In the genomic region with DNA sequence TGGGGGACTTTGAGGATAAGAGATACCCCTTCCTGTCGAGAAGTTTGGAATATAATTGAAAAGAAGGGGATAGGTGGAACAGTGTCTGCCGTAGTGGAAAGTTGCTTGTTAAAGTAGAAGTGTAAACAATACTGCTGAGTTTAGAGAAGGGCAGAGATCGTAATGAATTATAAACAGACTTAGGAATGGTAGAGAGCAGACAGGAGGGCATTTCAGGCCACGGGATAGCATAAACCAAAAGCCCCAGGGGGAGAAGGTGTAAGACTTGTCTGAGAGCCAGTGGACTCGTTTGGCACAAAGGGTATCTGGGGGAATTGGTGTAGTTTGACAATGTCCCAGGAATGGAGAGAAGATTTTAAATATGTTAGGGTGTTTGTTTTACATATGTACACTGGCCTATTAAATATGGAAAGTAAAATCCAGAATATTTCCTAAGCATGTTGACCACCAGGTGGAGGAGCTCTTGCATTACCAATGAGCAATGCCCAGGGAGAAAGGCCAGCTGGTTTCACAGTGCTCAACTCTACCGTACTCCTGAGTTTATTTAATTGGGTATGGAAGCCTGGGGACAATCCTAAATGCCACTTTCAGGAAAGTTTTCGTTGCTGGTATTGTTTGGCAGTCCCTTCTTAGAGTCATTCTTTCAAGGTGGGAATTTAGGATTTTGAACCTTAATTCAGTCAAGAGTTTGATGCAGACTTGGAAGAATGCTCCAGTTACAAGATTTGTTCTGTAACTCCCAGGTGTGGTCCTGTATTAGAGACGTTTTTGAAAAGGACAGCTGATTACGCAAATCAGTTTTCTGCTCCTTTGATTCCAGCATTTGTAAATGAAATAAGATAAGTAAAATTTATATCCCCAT, we compare ENCODE assay signal across 10 cellular contexts. TPM values are rescaled to one million over a fixed set of nuclear protein-coding genes. Genes with fewer than 3 reads are reported as not detected.
DNase-seq lines count a peak whose midpoint lies in the region; ATAC-seq, FAIRE-seq and TF ChIP-seq lines count a peak whose summit lies in the region.
"Had no signal": no experiment of that assay in that cellular context is flagged by ENCODE, and none has a peak within 500 bp of the region (broad histone marks: within the 10 kb centered on the region; RNA-seq: fewer than 3 reads in every experiment).

No MANE protein-coding gene starts in this region.

- 52 to 62% methylated on average over 9 of the region's 9 CpGs for WGBS in tibial nerve, 2 donors

- H3K9me3 Mint-ChIP-seq in astrocyte (ENCODE audit: unreplicated experiment): no peaks in the 10 kb centered on the region
- no peaks in the 10 kb centered on the region for H3K9me3 Mint-ChIP-seq in Calu3 (ENCODE audit: low read depth, unreplicated experiment)
- H3K9me3 Mint-ChIP-seq: CD8-positive, alpha-beta memory T cell; WTC11 had no signal

- H3K4me1 ChIP-seq in astrocyte (ENCODE audit: insufficient read depth, low read length) (peaks cover 16% of the 10 kb centered on the region), tibial nerve (peaks cover 0 to 48% (median 4%) of the 10 kb centered on the region in 4 donors)

- H3K4me3 Mint-ChIP-seq in astrocyte (ENCODE audit: unreplicated experiment) (no peak overlapping the region), Calu3 (ENCODE audit: low read depth, unreplicated experiment) (no peak overlapping the region)
- H3K4me3 Mint-ChIP-seq: WTC11 had no signal

- H3K4me3 ChIP-seq in astrocyte (ENCODE audit: insufficient read depth, low read depth, low read length) (no peak overlapping the region), tibial nerve (no peak overlapping the region)

- ATAC-seq in HG02884 (IDR thresholded peaks at IDR 0.05; ENCODE audit: unreplicated experiment): no peak
- ATAC-seq: WTC11 had no signal

- peaks cover 73% of the 10 kb centered on the region for H3K79me2 ChIP-seq in astrocyte (ENCODE audit: insufficient read depth, low read length)

- H3K27me3 ChIP-seq in astrocyte (ENCODE audit: insufficient read depth, low read length): no peaks in the 10 kb centered on the region
- H3K27me3 ChIP-seq in tibial nerve: no peaks in the 10 kb centered on the region

- H3K36me3 ChIP-seq in astrocyte (ENCODE audit: insufficient read depth, low read length): peaks cover 16% of the 10 kb centered on the region
- peaks cover 0 to 67% (median 0%) of the 10 kb centered on the region in 3 donors for H3K36me3 ChIP-seq in tibial nerve

- peak overlapping the region; percentile 1 for H3K9ac ChIP-seq in astrocyte (ENCODE audit: low read length)

- H3K27me3 Mint-ChIP-seq in astrocyte (ENCODE audit: low read depth, unreplicated experiment): no peaks in the 10 kb centered on the region
- no peaks in the 10 kb centered on the region for H3K27me3 Mint-ChIP-seq in Calu3 (ENCODE audit: unreplicated experiment)

- TF ChIP-seq CTCF in astrocyte (IDR thresholded peaks at IDR 0.05; ENCODE audit: insufficient read depth, low read depth, low read length) (peak; percentile 69), tibial nerve (IDR thresholded peaks at IDR 0.05) (peak; percentile 19 to 71 (median 25)), Calu3 (IDR thresholded peaks at IDR 0.05; ENCODE audit: unreplicated experiment) (no peak)

- intact Hi-C loops in Calu3 (cut with micrococcal nuclease; ENCODE audit: unreplicated experiment): no loop called here

- H3K9me3 ChIP-seq in astrocyte (ENCODE audit: insufficient read depth, low read depth, low read length) (no peaks in the 10 kb centered on the region), tibial nerve (no peaks in the 10 kb centered on the region)

- no peak for TF ChIP-seq EP300 in tibial nerve (IDR thresholded peaks at IDR 0.05)

- CTCF ChIA-PET in Calu3 (lab: Charles Lee): no interaction called here

- H2AFZ ChIP-seq in astrocyte (ENCODE audit: low read depth, low read length): no peak overlapping the region

- TF ChIP-seq POLR2A in tibial nerve (IDR thresholded peaks at IDR 0.05): no peak

- peaks cover 22% of the 10 kb centered on the region for H4K20me1 ChIP-seq in astrocyte (ENCODE audit: insufficient read depth, low read length)

- H3K27ac Mint-ChIP-seq in astrocyte (ENCODE audit: unreplicated experiment) (peak overlapping the region; percentile 10), Calu3 (ENCODE audit: unreplicated experiment) (no peak overlapping the region)
- H3K27ac Mint-ChIP-seq: WTC11 had no signal

- DNase-seq in NCI-H345 (lab: John Stamatoyannopoulos, UW): peak; percentile 9
- no peak for DNase-seq in NCI-H345 treated with DMSO at 0.1 percent for 48 hours (lab: John Stamatoyannopoulos, UW; ENCODE audit: unreplicated experiment)
- DNase-seq in astrocyte (ENCODE audit: low read depth): peak; percentile 42
- DNase-seq in iris pigment epithelial cell (ENCODE audit: low read depth): peak; percentile 84
- DNase-seq in tibial nerve (ENCODE audit: low spot score in 2 of 2): peak in 1 of 2 donors; percentile 71
- DNase-seq in HUDEP-2 (lab: John Stamatoyannopoulos, UW; ENCODE audit: unreplicated experiment in 76 of 76): no peak
- DNase-seq in Calu3: no peak
- DNase-seq: CD8-positive, alpha-beta memory T cell had no signal

- BruUV-seq in Calu3 (replicated peaks; lab: Mats Ljungman, UMichigan): no TSS peak

- no peak overlapping the region for H3K27ac ChIP-seq in astrocyte (ENCODE audit: low read depth, low read length)
- peak overlapping the region in 3 of 4 donors; percentile 49 to 75 (median 57) for H3K27ac ChIP-seq in tibial nerve

- no peak for FAIRE-seq in astrocyte (lab: Jason Lieb, UNC)

- peaks cover 10% of the 10 kb centered on the region for H3K36me3 Mint-ChIP-seq in astrocyte (ENCODE audit: low read depth, unreplicated experiment)
- peaks cover 18% of the 10 kb centered on the region for H3K36me3 Mint-ChIP-seq in Calu3 (ENCODE audit: insufficient read depth, unreplicated experiment)

- H3K4me1 Mint-ChIP-seq in astrocyte (ENCODE audit: low read depth, unreplicated experiment) (peaks cover 40% of the 10 kb centered on the region), Calu3 (ENCODE audit: low read depth, unreplicated experiment) (peaks cover 5% of the 10 kb centered on the region)
- H3K4me1 Mint-ChIP-seq: WTC11 had no signal

- no peak overlapping the region for H3K4me2 ChIP-seq in astrocyte (ENCODE audit: low read length)

RNA-seq across cellular contexts. Expression of gene COPS8, which starts 7.5 kb away (rescaled TPM):
- total RNA-seq in astrocyte (76.1 and 88.3 TPM in 2 replicates), tibial nerve (10 to 100 TPM; 69.6 to 93.1 (median 80.2) TPM), Calu3 (2022) (49.9 and 54.5 TPM in 2 replicates)

Comparison
In these comparisons a context has a peak if more than half of its experiments do, and no peak if none do; other contexts are left out.
1. DNase-seq: peak in NCI-H345 (single experiment), astrocyte (single experiment) and iris pigment epithelial cell (single experiment); none in NCI-H345 treated with DMSO at 0.1 percent for 48 hours (single experiment), HUDEP-2 (0 of 76) and Calu3 (single experiment).